In the genomic region with DNA sequence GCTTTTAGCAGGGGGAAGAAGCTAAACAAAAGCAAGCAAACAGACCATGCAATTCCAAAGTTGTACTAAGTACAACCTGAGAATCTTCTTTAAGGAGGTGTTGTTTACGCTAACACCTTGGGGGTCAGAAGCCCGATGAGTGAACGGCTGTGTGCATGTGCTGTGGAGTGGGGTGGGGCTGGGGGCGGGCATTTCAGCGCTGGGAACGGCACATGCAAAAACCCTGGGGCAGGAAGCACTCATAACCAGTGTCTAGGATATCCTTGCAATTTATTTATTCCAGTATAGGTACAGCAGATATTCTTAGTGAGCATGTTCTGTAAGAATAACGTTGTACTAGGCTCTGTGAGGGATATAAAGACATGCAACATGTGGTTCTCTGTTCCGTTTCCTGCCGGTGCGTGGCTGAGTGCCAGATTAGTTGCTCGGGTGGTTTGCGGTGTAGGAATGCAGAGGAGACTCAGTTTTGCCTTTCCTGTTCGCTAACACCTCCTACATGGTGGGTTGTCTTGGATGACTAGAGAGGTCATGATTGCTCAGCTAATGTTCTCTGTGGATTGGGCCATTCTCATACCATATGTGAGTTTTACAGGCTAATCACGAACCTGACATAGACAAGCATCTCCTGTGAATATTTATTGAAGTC, we compare ENCODE assay signal across 9 cellular contexts. TPM values are rescaled to one million over a fixed set of nuclear protein-coding genes. Genes with fewer than 3 reads are reported as not detected.
A peak's percentile ranks its signal among the peaks of the same experiment; 100 is the strongest.
DNase-seq lines count a peak whose midpoint lies in the region; ATAC-seq and TF ChIP-seq lines count a peak whose summit lies in the region.
"Had no signal": no experiment of that assay in that cellular context is flagged by ENCODE, and none has a peak within 500 bp of the region (broad histone marks: within the 10 kb centered on the region; RNA-seq: fewer than 3 reads in every experiment).

No MANE protein-coding gene starts in this region.

- peak overlapping the region; percentile 60 for H3K4me2 ChIP-seq in DND-41 (ENCODE audit: insufficient read depth, low read length)
- H3K4me2 ChIP-seq in GM23248 (ENCODE audit: unreplicated experiment) = peak overlapping the region; percentile 16
- no peak overlapping the region for H3K4me2 ChIP-seq in smooth muscle cell

- H3K9ac ChIP-seq in DND-41 (ENCODE audit: low read depth, low read length) (peak overlapping the region; percentile 16; the same call in 1 of the 2 replicates), GM23248 (no peak overlapping the region), smooth muscle cell (ENCODE audit: low read depth) (no peak overlapping the region)

- H4K20me1 ChIP-seq in DND-41 (ENCODE audit: insufficient read depth, low read length) (no peaks in the 10 kb centered on the region), GM23248 (ENCODE audit: insufficient read depth) (no peaks in the 10 kb centered on the region), smooth muscle cell (ENCODE audit: low read depth) (no peaks in the 10 kb centered on the region)

- CTCF ChIA-PET in activated CD8-positive, alpha-beta memory T cell treated with anti-CD3 and anti-CD28 coated beads, Interleukin-2, amount 10 ng/mL, durations not matched to agents 7 days and 5 days (lab: Charles Lee) = interaction anchor here (0.8 to 4.1 kb wide), 4 partner anchors 9 to 64 kb away, joined by 3 to 22 read pairs (median 4); no protein-coding TSS in a partner anchor

- peak; percentile 91 for DNase-seq in DND-41
- DNase-seq in GM23248 = peak; percentile 82
- peak; percentile 95 for DNase-seq in NB4 (ENCODE audit: low read depth)
- DNase-seq in activated CD8-positive, alpha-beta memory T cell treated with anti-CD3 and anti-CD28 coated beads, Interleukin-2, amount 10 ng/mL, durations not matched to agents 7 days and 5 days = peak; percentile 97
- peak; percentile 2 for DNase-seq in esophagus squamous epithelium (lab: John Stamatoyannopoulos, UW)
- DNase-seq in stimulated activated CD4-positive, alpha-beta T cell treated with anti-CD3 and anti-CD28 coated beads, Interleukin-15, amount 100 ng/mL, for 24 hours = peak; percentile 94
- DNase-seq in smooth muscle cell (lab: John Stamatoyannopoulos, UW; ENCODE audit: unreplicated experiment) = no peak
- DNase-seq in WERI-Rb-1 = no peak

- H3K4me1 ChIP-seq in DND-41 (ENCODE audit: insufficient read depth, low read length) (peaks cover 28% of the 10 kb centered on the region), GM23248 (ENCODE audit: insufficient read depth) (peaks cover 23% of the 10 kb centered on the region), esophagus squamous epithelium (no peaks in the 10 kb centered on the region), smooth muscle cell (ENCODE audit: low read depth) (no peaks in the 10 kb centered on the region)

- peak overlapping the region; percentile 96 for H3K27ac Mint-ChIP-seq in activated CD8-positive, alpha-beta memory T cell treated with anti-CD3 and anti-CD28 coated beads, Interleukin-2, amount 10 ng/mL, durations not matched to agents 7 days and 5 days

- peak overlapping the region in 1 of 2 experiments; percentile 23; a peak in 2 of 4 replicates for H3K4me3 ChIP-seq in DND-41 (ENCODE audit: low read depth in 1 of 2, low read length in 2 of 2)
- H3K4me3 ChIP-seq in GM23248 = no peak overlapping the region
- H3K4me3 ChIP-seq in NB4 (ENCODE audit: low read depth, low read length) = peak overlapping the region; percentile 4
- peak overlapping the region in 2 of 4 donors; percentile 1 to 3 for H3K4me3 ChIP-seq in esophagus squamous epithelium
- no peak overlapping the region for H3K4me3 ChIP-seq in smooth muscle cell
- no peak overlapping the region for H3K4me3 ChIP-seq in WERI-Rb-1 (ENCODE audit: low read depth, low read length)

- no peaks in the 10 kb centered on the region for H3K9me3 Mint-ChIP-seq in activated CD8-positive, alpha-beta memory T cell treated with anti-CD3 and anti-CD28 coated beads, Interleukin-2, amount 10 ng/mL, durations not matched to agents 7 days and 5 days (ENCODE audit: low read depth)

- H3K79me2 ChIP-seq in DND-41 (ENCODE audit: insufficient read depth, low read length) = no peaks in the 10 kb centered on the region
- no peaks in the 10 kb centered on the region for H3K79me2 ChIP-seq in GM23248 (ENCODE audit: insufficient read depth)
- H3K79me2 ChIP-seq in smooth muscle cell (ENCODE audit: low read depth) = no peaks in the 10 kb centered on the region

- TF ChIP-seq CTCF in DND-41 (IDR thresholded peaks at IDR 0.05; ENCODE audit: borderline replicate concordance, extremely low read depth, low read length, poor library complexity, severe bottlenecking) = no peak
- no peak for TF ChIP-seq CTCF in NB4 (IDR thresholded peaks at IDR 0.05; ENCODE audit: low read depth, low read length)
- no peak for TF ChIP-seq CTCF in esophagus squamous epithelium (IDR thresholded peaks at IDR 0.05)
- TF ChIP-seq CTCF in smooth muscle cell (IDR thresholded peaks at IDR 0.05; ENCODE audit: borderline replicate concordance, insufficient read depth, poor library complexity, severe bottlenecking) = no peak
- TF ChIP-seq CTCF in WERI-Rb-1 (IDR thresholded peaks at IDR 0.05; ENCODE audit: low read depth, low read length) = no peak

- H3K27me3 Mint-ChIP-seq in activated CD8-positive, alpha-beta memory T cell treated with anti-CD3 and anti-CD28 coated beads, Interleukin-2, amount 10 ng/mL, durations not matched to agents 7 days and 5 days = no peaks in the 10 kb centered on the region

- peaks cover 78% of the 10 kb centered on the region for H3K4me1 Mint-ChIP-seq in activated CD8-positive, alpha-beta memory T cell treated with anti-CD3 and anti-CD28 coated beads, Interleukin-2, amount 10 ng/mL, durations not matched to agents 7 days and 5 days

- peak overlapping the region; percentile 62 for H3K27ac ChIP-seq in DND-41 (ENCODE audit: low read length)
- H3K27ac ChIP-seq in GM23248 = peak overlapping the region; percentile 66
- no peak overlapping the region for H3K27ac ChIP-seq in esophagus squamous epithelium
- H3K27ac ChIP-seq in smooth muscle cell (ENCODE audit: low read depth) = no peak overlapping the region
- H3K27ac ChIP-seq in WERI-Rb-1 = no peak overlapping the region

- H3K36me3 Mint-ChIP-seq in activated CD8-positive, alpha-beta memory T cell treated with anti-CD3 and anti-CD28 coated beads, Interleukin-2, amount 10 ng/mL, durations not matched to agents 7 days and 5 days = peaks cover 73% of the 10 kb centered on the region

- TF ChIP-seq POLR2A in NB4 (IDR thresholded peaks at IDR 0.05; ENCODE audit: extremely low read depth, insufficient read length) = no peak
- TF ChIP-seq POLR2A in esophagus squamous epithelium (IDR thresholded peaks at IDR 0.05) = no peak

- WGBS in GM23248 (ENCODE audit: low coverage in 1 of 2, low lambda C conversion rate in 2 of 2, missing lambda C conversion rate in 2 of 2), 2 experiments = 24 to 27% methylated on average over 12 to 14 of the region's 14 CpGs
- 44 to 47% methylated on average over 13 to 14 of the region's 14 CpGs for WGBS in esophagus squamous epithelium, 2 donors
- 71% methylated on average over 14 of the region's 14 CpGs for WGBS in smooth muscle cell (ENCODE audit: low lambda C conversion rate)

- intact Hi-C loops in esophagus squamous epithelium (cut with DNase I) = no loop called here

- in situ Hi-C loops in GM23248 (cut with MboI) = no loop called here

- peak; percentile 95 for ATAC-seq in DND-41 (ENCODE audit: insufficient read depth, low read depth)
- peak; percentile 81 for ATAC-seq in activated CD8-positive, alpha-beta memory T cell treated with anti-CD3 and anti-CD28 coated beads, Interleukin-2, amount 10 ng/mL, durations not matched to agents 7 days and 5 days

- H2AFZ ChIP-seq in DND-41 (ENCODE audit: low read depth, low read length) (no peak overlapping the region; the same call in 1 of the 2 replicates), GM23248 (peak overlapping the region; percentile 50), smooth muscle cell (ENCODE audit: low read depth) (no peak overlapping the region)

- H3F3A ChIP-seq in GM23248 (ENCODE audit: insufficient read depth) = peaks cover 16% of the 10 kb centered on the region
- no peaks in the 10 kb centered on the region for H3F3A ChIP-seq in smooth muscle cell (ENCODE audit: low read depth)

- no peaks in the 10 kb centered on the region for H3K9me3 ChIP-seq in DND-41 (ENCODE audit: insufficient read depth, low read length, severe bottlenecking)
- H3K9me3 ChIP-seq in GM23248 (ENCODE audit: low read depth) = no peaks in the 10 kb centered on the region
- H3K9me3 ChIP-seq in esophagus squamous epithelium = no peaks in the 10 kb centered on the region
- H3K9me3 ChIP-seq in smooth muscle cell (replicated peaks; ENCODE audit: low read depth) = no peaks in the 10 kb centered on the region
- no peaks in the 10 kb centered on the region for H3K9me3 ChIP-seq in WERI-Rb-1 (ENCODE audit: severe bottlenecking)

- H3K36me3 ChIP-seq in DND-41 (ENCODE audit: insufficient read depth, low read length) = no peaks in the 10 kb centered on the region
- no peaks in the 10 kb centered on the region for H3K36me3 ChIP-seq in GM23248 (ENCODE audit: low read depth)
- no peaks in the 10 kb centered on the region for H3K36me3 ChIP-seq in esophagus squamous epithelium
- H3K36me3 ChIP-seq in smooth muscle cell (ENCODE audit: low read depth) = no peaks in the 10 kb centered on the region
- H3K36me3 ChIP-seq in WERI-Rb-1 = no peaks in the 10 kb centered on the region

- H3K4me3 Mint-ChIP-seq in activated CD8-positive, alpha-beta memory T cell treated with anti-CD3 and anti-CD28 coated beads, Interleukin-2, amount 10 ng/mL, durations not matched to agents 7 days and 5 days = peak overlapping the region; percentile 94

- H3K27me3 ChIP-seq in DND-41 (ENCODE audit: insufficient read depth, low read length, poor library complexity) (no peaks in the 10 kb centered on the region), GM23248 (replicated peaks; ENCODE audit: insufficient read depth) (no peaks in the 10 kb centered on the region), esophagus squamous epithelium (no peaks in the 10 kb centered on the region), smooth muscle cell (ENCODE audit: low read depth) (no peaks in the 10 kb centered on the region), WERI-Rb-1 (ENCODE audit: insufficient read depth, low read depth, severe bottlenecking) (peaks cover 44% of the 10 kb centered on the region)

- no peaks in the 10 kb centered on the region for H3K9me2 ChIP-seq in GM23248 (ENCODE audit: insufficient read depth)

RNA-seq across cellular contexts. Expression of gene FASLG, which starts 3.7 kb away (rescaled TPM):
- total RNA-seq in GM23248 (2014; rRNA removed; shearing (Covaris generic)) = not detected in 2 replicates
- polyA plus RNA-seq in GM23248 (2016; fragmentation: Nextera tagmentation; extraction: Ambion mirVana) (not detected in 2 replicates), smooth muscle cell (not detected in 2 replicates)
- 10 to 100 TPM; 21.0 to 36.1 TPM for total RNA-seq in activated CD8-positive, alpha-beta memory T cell treated with anti-CD3 and anti-CD28 coated beads, Interleukin-2, amount 10 ng/mL, durations not matched to agents 7 days and 5 days
- total RNA-seq in esophagus squamous epithelium (under 1 TPM in 3 of 4 donors, not detected in 1; 0.15 to 0.57 (median 0.21) TPM), smooth muscle cell (not detected in 2 replicates)
- total RNA-seq: temporal lobe had no signal

Comparison
In these comparisons a context has a peak if more than half of its experiments do, and no peak if none do; other contexts are left out.
1. DNase-seq: peak in DND-41 (single experiment), GM23248 (single experiment), NB4 (single experiment), activated CD8-positive, alpha-beta memory T cell treated with anti-CD3 and anti-CD28 coated beads, Interleukin-2, amount 10 ng/mL, durations not matched to agents 7 days and 5 days (single experiment), esophagus squamous epithelium (single experiment) and stimulated activated CD4-positive, alpha-beta T cell treated with anti-CD3 and anti-CD28 coated beads, Interleukin-15, amount 100 ng/mL, for 24 hours (single experiment); none in smooth muscle cell (single experiment) and WERI-Rb-1 (single experiment).
2. H3K27ac ChIP-seq: peak in DND-41 (single experiment) and GM23248 (single experiment); none in esophagus squamous epithelium (0 of 4), smooth muscle cell (single experiment) and WERI-Rb-1 (single experiment).
3. RNA of gene FASLG, which starts 3.7 kb away (total RNA-seq): 21.0 to 36.1 TPM in activated CD8-positive, alpha-beta memory T cell treated with anti-CD3 and anti-CD28 coated beads, Interleukin-2, amount 10 ng/mL, durations not matched to agents 7 days and 5 days; 0.15 to 0.57 TPM in esophagus squamous epithelium, not detected in GM23248 and not detected in smooth muscle cell; every median in the first group is over 10 times any median in the second.